Comparison of ENCODE assay signal across 17 cellular contexts in the genomic region with DNA sequence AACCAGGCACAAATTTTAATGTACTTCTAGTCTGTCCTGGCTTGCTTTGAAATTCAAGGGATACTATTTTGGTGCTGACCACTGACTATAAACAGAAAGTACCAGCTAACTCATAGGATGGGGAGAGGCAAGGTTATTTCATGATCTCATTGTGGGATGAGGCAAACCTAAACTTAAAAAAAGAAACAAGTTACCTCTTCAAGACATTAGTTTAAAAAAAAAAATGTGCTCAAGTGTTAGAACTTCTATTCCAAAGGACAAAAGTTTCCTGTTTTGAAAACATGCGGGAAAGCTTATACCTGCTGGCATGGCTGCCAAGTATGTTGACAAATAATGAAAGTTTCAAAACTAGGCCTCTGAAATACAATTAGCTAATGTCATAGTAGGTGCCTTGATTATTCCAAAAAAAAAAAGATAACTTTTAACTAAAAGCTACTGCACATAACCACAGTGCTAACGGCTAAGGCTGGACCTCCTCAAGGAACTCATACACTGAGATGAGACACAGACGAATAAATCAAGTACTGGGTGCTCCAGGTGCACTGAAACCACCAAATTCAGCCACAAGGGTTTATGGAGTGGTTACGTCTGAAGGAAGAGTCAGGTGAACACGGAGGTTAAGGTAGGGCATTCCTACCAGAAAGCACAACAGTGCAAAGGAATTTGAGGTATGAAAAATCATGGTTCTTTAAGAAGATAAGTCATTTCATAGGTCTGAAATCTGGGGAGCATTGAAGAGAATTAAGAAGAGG. TPM values are rescaled to one million over a fixed set of nuclear protein-coding genes. Genes with fewer than 3 reads are reported as not detected.
DNase-seq lines count a peak whose midpoint lies in the region; ATAC-seq and TF ChIP-seq lines count a peak whose summit lies in the region.
"Had no signal": no experiment of that assay in that cellular context is flagged by ENCODE, and none has a peak within 500 bp of the region (broad histone marks: within the 10 kb centered on the region; RNA-seq: fewer than 3 reads in every experiment).

No MANE protein-coding gene starts in this region.

- H3K27me3 ChIP-seq in CD8-positive, alpha-beta memory T cell (ENCODE audit: insufficient read depth, low read length, poor library complexity, severe bottlenecking): no peaks in the 10 kb centered on the region

- H3K4me1 ChIP-seq in CD8-positive, alpha-beta memory T cell (ENCODE audit: insufficient read depth, low read length): peaks cover 21% of the 10 kb centered on the region

- in situ Hi-C loops in astrocyte of the spinal cord (cut with HindIII; ENCODE audit: low sequenced_read_pairs): no loop called here

- CTCF ChIA-PET in CD8-positive, alpha-beta memory T cell (lab: Charles Lee): no interaction called here

- ATAC-seq in naive thymus-derived CD8-positive, alpha-beta T cell: peak; percentile 42 to 80
- no peak for ATAC-seq in GM21619 (IDR thresholded peaks at IDR 0.05; ENCODE audit: unreplicated experiment)

- no peaks in the 10 kb centered on the region for H3K9me3 ChIP-seq in CD8-positive, alpha-beta memory T cell (ENCODE audit: low read length)
- H3K9me3 ChIP-seq: SK-N-SH had no signal

- peaks cover 65 to 90% (median 88%) of the 10 kb centered on the region in 3 donors for H3K4me1 Mint-ChIP-seq in CD8-positive, alpha-beta memory T cell
- H3K4me1 Mint-ChIP-seq in IgD-negative memory B cell: peaks cover 63 to 73% (median 72%) of the 10 kb centered on the region in 3 donors
- peaks cover 29 to 87% (median 72%) of the 10 kb centered on the region in 4 donors for H3K4me1 Mint-ChIP-seq in naive thymus-derived CD8-positive, alpha-beta T cell

- H3K36me3 ChIP-seq in CD8-positive, alpha-beta memory T cell (ENCODE audit: insufficient read depth, low read length): no peaks in the 10 kb centered on the region

- H3K27ac Mint-ChIP-seq in CD8-positive, alpha-beta memory T cell: peak overlapping the region in 5 of 8 donors; percentile 14 to 73 (median 30)
- H3K27ac Mint-ChIP-seq in IgD-negative memory B cell: peak overlapping the region; percentile 25 to 71 (median 28)
- peak overlapping the region in 9 of 10 donors; percentile 6 to 81 (median 61) for H3K27ac Mint-ChIP-seq in naive thymus-derived CD8-positive, alpha-beta T cell

- H3K9me3 Mint-ChIP-seq in CD8-positive, alpha-beta memory T cell: no peaks in the 10 kb centered on the region
- no peaks in the 10 kb centered on the region for H3K9me3 Mint-ChIP-seq in IgD-negative memory B cell
- peaks cover 0 to 1% (median 0%) of the 10 kb centered on the region in 9 donors for H3K9me3 Mint-ChIP-seq in naive thymus-derived CD8-positive, alpha-beta T cell
- H3K9me3 Mint-ChIP-seq: immature natural killer cell had no signal

- H3K4me3 Mint-ChIP-seq in CD8-positive, alpha-beta memory T cell: peak overlapping the region in 3 of 7 donors; percentile 1 to 62 (median 30)
- peak overlapping the region in 3 of 4 donors; percentile 12 to 79 (median 54) for H3K4me3 Mint-ChIP-seq in IgD-negative memory B cell
- H3K4me3 Mint-ChIP-seq in naive thymus-derived CD8-positive, alpha-beta T cell: peak overlapping the region; percentile 2 to 79 (median 49)
- H3K4me3 Mint-ChIP-seq: immature natural killer cell had no signal

- POLR2A ChIA-PET in CD8-positive, alpha-beta memory T cell (lab: Charles Lee): interaction anchor here (0.6 kb wide), 1 partner anchor 11 kb away, joined by 3 read pairs; no protein-coding TSS in a partner anchor
- POLR2A ChIA-PET in naive thymus-derived CD8-positive, alpha-beta T cell (lab: Charles Lee): interaction anchor here (0.9 kb wide), 1 partner anchor 22 kb away, joined by 3 read pairs; no protein-coding TSS in a partner anchor

- TF ChIP-seq CTCF in astrocyte of the spinal cord (IDR thresholded peaks at IDR 0.05; ENCODE audit: low read depth, low read length): no peak

- H3K27me3 Mint-ChIP-seq in CD8-positive, alpha-beta memory T cell: no peaks in the 10 kb centered on the region
- no peaks in the 10 kb centered on the region for H3K27me3 Mint-ChIP-seq in IgD-negative memory B cell
- H3K27me3 Mint-ChIP-seq in naive thymus-derived CD8-positive, alpha-beta T cell: no peaks in the 10 kb centered on the region

- no peak for DNase-seq in CD8-positive, alpha-beta memory T cell
- DNase-seq in astrocyte of the spinal cord (ENCODE audit: low read depth, low spot score): peak; percentile 25
- DNase-seq in naive thymus-derived CD8-positive, alpha-beta T cell: peak in 1 of 10 donors; percentile 5
- DNase-seq in COR-L47 (lab: John Stamatoyannopoulos, UW): no peak
- DNase-seq in cerebellum (ENCODE audit: low spot score): no peak
- no peak for DNase-seq in activated effector memory CD4-positive, alpha-beta T cell treated with anti-CD3 and anti-CD28 coated beads, Interleukin-2, amount 50 U/mL, for 16 hours
- DNase-seq: foreskin fibroblast; GF-D8; immature natural killer cell; NCI-H2107; NK-92 treated with Interleukin-12 subunit alpha and Interleukin-12 subunit beta, amount 100 ng/mL, for 24 hours; SK-N-SH; stimulated activated CD4-positive, alpha-beta T cell treated with anti-CD3 and anti-CD28 coated beads, Interleukin-4, amount 100 ng/mL, for 4 hours; stimulated activated naive CD4-positive, alpha-beta T cell treated with Interleukin-2 at 50 U/mL for 16 hours had no signal

- H3K27ac ChIP-seq in CD8-positive, alpha-beta memory T cell (ENCODE audit: low read depth, low read length): no peak overlapping the region
- H3K27ac ChIP-seq: C4-2B had no signal

- H3K4me3 ChIP-seq in CD8-positive, alpha-beta memory T cell (ENCODE audit: low read length): no peak overlapping the region
- no peak overlapping the region for H3K4me3 ChIP-seq in astrocyte of the spinal cord (ENCODE audit: low read depth, low read length)

- peaks cover 0 to 2% (median 0%) of the 10 kb centered on the region in 3 donors for H3K36me3 Mint-ChIP-seq in CD8-positive, alpha-beta memory T cell
- H3K36me3 Mint-ChIP-seq in IgD-negative memory B cell: no peaks in the 10 kb centered on the region
- no peaks in the 10 kb centered on the region for H3K36me3 Mint-ChIP-seq in naive thymus-derived CD8-positive, alpha-beta T cell
- H3K36me3 Mint-ChIP-seq: immature natural killer cell had no signal

RNA-seq across cellular contexts. Expression of a gene that starts 38.1 kb away (rescaled TPM):
- 10 to 100 TPM; 34.7 to 35.4 TPM for total RNA-seq in CD8-positive, alpha-beta memory T cell
- 14.4 TPM for polyA plus RNA-seq in CD8-positive, alpha-beta memory T cell
- polyA plus RNA-seq in IgD-negative memory B cell: 24.9 TPM
- total RNA-seq in naive thymus-derived CD8-positive, alpha-beta T cell: 10 to 100 TPM; 51.6 to 61.4 TPM
- 10 to 100 TPM; 11.4 to 18.1 (median 17.5) TPM for polyA plus RNA-seq in naive thymus-derived CD8-positive, alpha-beta T cell
- total RNA-seq in cerebellum: 41.6 TPM
